ENCODE assay signal across 1 cellular context in the genomic region with DNA sequence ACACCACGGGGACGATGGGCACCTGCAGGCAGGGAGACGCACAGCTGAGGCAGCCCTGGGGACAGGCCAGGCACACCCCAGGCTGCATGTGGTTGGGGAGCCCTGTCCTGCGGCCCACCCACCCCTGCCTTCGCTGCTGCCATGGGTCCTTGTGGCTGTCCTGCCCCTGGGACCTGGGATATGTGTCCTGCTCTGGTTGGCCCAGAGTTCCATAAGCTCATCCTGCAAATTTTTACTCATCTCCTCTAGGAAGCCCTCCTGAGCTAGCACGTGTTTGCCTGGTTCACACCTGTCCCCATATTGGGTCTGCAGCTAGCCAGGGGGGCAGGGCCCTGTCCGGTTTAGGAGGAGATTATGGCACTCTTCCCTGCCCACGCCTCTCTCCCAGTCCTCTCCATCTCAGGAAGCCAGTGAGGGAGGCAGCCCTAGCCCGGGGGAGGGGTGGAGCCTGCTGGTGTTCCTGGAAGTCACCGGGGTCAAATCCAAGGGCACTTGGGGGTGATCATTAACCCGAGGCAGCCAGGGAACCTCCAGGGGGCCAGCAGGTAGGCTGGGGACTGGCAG.
TF ChIP-seq lines count a peak whose summit lies in the region.

No MANE protein-coding gene starts in this region.

TF ChIP-seq in HepG2, 621 proteins besides CTCF, POLR2A, EP300 and RAD21 (continued from another document and continues in another):
- TF ChIP-seq, protein P1, sequence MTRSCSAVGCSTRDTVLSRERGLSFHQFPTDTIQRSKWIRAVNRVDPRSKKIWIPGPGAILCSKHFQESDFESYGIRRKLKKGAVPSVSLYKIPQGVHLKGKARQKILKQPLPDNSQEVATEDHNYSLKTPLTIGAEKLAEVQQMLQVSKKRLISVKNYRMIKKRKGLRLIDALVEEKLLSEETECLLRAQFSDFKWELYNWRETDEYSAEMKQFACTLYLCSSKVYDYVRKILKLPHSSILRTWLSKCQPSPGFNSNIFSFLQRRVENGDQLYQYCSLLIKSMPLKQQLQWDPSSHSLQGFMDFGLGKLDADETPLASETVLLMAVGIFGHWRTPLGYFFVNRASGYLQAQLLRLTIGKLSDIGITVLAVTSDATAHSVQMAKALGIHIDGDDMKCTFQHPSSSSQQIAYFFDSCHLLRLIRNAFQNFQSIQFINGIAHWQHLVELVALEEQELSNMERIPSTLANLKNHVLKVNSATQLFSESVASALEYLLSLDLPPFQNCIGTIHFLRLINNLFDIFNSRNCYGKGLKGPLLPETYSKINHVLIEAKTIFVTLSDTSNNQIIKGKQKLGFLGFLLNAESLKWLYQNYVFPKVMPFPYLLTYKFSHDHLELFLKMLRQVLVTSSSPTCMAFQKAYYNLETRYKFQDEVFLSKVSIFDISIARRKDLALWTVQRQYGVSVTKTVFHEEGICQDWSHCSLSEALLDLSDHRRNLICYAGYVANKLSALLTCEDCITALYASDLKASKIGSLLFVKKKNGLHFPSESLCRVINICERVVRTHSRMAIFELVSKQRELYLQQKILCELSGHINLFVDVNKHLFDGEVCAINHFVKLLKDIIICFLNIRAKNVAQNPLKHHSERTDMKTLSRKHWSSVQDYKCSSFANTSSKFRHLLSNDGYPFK (CRISPR knock-in tag; IDR thresholded peaks at IDR 0.05; ENCODE audit: borderline replicate concordance), result no peak
- peak; percentile 78 for TF ChIP-seq SALL1 (CRISPR knock-in tag; IDR thresholded peaks at IDR 0.05)
- TF ChIP-seq NR2C2 (CRISPR knock-in tag; IDR thresholded peaks at IDR 0.05; ENCODE audit: borderline replicate concordance), result peak; percentile 73
- no peak for TF ChIP-seq MAZ (IDR thresholded peaks at IDR 0.05; ENCODE audit: borderline replicate concordance, low read depth, low read length)
- TF ChIP-seq MAZ (CRISPR knock-in tag; IDR thresholded peaks at IDR 0.05; ENCODE audit: low read depth), result 0 out of 2 replicates have a peak, but pooled peaks have one; percentile 60
- TF ChIP-seq KDM3A (CRISPR knock-in tag; IDR thresholded peaks at IDR 0.05; ENCODE audit: low read depth), result 0 out of 2 replicates have a peak, but pooled peaks have one; percentile 30
- TF ChIP-seq TEAD2 (CRISPR knock-in tag; IDR thresholded peaks at IDR 0.05), result no peak
- TF ChIP-seq, protein P2, sequence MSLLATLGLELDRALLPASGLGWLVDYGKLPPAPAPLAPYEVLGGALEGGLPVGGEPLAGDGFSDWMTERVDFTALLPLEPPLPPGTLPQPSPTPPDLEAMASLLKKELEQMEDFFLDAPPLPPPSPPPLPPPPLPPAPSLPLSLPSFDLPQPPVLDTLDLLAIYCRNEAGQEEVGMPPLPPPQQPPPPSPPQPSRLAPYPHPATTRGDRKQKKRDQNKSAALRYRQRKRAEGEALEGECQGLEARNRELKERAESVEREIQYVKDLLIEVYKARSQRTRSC (CRISPR knock-in tag; IDR thresholded peaks at IDR 0.05; ENCODE audit: low read depth), result no peak
- TF ChIP-seq, protein P3, sequence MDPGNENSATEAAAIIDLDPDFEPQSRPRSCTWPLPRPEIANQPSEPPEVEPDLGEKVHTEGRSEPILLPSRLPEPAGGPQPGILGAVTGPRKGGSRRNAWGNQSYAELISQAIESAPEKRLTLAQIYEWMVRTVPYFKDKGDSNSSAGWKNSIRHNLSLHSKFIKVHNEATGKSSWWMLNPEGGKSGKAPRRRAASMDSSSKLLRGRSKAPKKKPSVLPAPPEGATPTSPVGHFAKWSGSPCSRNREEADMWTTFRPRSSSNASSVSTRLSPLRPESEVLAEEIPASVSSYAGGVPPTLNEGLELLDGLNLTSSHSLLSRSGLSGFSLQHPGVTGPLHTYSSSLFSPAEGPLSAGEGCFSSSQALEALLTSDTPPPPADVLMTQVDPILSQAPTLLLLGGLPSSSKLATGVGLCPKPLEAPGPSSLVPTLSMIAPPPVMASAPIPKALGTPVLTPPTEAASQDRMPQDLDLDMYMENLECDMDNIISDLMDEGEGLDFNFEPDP (CRISPR knock-in tag; conservative IDR thresholded peaks at IDR 0.05), result no peak
- TF ChIP-seq, protein P4, sequence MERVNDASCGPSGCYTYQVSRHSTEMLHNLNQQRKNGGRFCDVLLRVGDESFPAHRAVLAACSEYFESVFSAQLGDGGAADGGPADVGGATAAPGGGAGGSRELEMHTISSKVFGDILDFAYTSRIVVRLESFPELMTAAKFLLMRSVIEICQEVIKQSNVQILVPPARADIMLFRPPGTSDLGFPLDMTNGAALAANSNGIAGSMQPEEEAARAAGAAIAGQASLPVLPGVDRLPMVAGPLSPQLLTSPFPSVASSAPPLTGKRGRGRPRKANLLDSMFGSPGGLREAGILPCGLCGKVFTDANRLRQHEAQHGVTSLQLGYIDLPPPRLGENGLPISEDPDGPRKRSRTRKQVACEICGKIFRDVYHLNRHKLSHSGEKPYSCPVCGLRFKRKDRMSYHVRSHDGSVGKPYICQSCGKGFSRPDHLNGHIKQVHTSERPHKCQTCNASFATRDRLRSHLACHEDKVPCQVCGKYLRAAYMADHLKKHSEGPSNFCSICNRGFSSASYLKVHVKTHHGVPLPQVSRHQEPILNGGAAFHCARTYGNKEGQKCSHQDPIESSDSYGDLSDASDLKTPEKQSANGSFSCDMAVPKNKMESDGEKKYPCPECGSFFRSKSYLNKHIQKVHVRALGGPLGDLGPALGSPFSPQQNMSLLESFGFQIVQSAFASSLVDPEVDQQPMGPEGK (CRISPR knock-in tag; IDR thresholded peaks at IDR 0.05), result peak; percentile 93
- TF ChIP-seq ZBTB20 (CRISPR knock-in tag; IDR thresholded peaks at IDR 0.05; ENCODE audit: borderline replicate concordance, low read depth), result no peak
- TF ChIP-seq HDAC2 (CRISPR knock-in tag; IDR thresholded peaks at IDR 0.05), result peak; percentile 50; the same call in 1 of the 2 replicates
- peak; percentile 27; the same call in 1 of the 2 replicates for TF ChIP-seq KAT8 (CRISPR knock-in tag; IDR thresholded peaks at IDR 0.05)
- TF ChIP-seq SAP130 (CRISPR knock-in tag; IDR thresholded peaks at IDR 0.05; ENCODE audit: low read depth), result peak; percentile 69
- TF ChIP-seq CBFB (CRISPR knock-in tag; IDR thresholded peaks at IDR 0.05), result no peak
- peak; percentile 54; the same call in 1 of the 2 replicates for TF ChIP-seq ZNF430 (CRISPR knock-in tag; IDR thresholded peaks at IDR 0.05)
- TF ChIP-seq, protein P5, sequence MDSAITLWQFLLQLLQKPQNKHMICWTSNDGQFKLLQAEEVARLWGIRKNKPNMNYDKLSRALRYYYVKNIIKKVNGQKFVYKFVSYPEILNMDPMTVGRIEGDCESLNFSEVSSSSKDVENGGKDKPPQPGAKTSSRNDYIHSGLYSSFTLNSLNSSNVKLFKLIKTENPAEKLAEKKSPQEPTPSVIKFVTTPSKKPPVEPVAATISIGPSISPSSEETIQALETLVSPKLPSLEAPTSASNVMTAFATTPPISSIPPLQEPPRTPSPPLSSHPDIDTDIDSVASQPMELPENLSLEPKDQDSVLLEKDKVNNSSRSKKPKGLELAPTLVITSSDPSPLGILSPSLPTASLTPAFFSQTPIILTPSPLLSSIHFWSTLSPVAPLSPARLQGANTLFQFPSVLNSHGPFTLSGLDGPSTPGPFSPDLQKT (CRISPR knock-in tag; IDR thresholded peaks at IDR 0.05; ENCODE audit: borderline replicate concordance), result no peak
- TF ChIP-seq KDM5B (CRISPR knock-in tag; IDR thresholded peaks at IDR 0.05; ENCODE audit: borderline replicate concordance), result peak; percentile 69; the same call in 1 of the 2 replicates
- TF ChIP-seq, protein P6, sequence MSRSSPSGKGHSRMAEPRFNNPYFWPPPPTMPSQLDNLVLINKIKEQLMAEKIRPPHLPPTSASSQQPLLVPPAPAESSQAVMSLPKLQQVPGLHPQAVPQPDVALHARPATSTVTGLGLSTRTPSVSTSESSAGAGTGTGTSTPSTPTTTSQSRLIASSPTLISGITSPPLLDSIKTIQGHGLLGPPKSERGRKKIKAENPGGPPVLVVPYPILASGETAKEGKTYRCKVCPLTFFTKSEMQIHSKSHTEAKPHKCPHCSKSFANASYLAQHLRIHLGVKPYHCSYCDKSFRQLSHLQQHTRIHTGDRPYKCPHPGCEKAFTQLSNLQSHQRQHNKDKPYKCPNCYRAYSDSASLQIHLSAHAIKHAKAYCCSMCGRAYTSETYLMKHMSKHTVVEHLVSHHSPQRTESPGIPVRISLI (CRISPR knock-in tag; IDR thresholded peaks at IDR 0.05; ENCODE audit: borderline replicate concordance), result no peak
- peak; percentile 95 for TF ChIP-seq RARA (CRISPR knock-in tag; IDR thresholded peaks at IDR 0.05)
- TF ChIP-seq THAP11 (CRISPR knock-in tag; IDR thresholded peaks at IDR 0.05), result 0 out of 2 replicates have a peak, but pooled peaks have one; percentile 23
- TF ChIP-seq, protein P7, sequence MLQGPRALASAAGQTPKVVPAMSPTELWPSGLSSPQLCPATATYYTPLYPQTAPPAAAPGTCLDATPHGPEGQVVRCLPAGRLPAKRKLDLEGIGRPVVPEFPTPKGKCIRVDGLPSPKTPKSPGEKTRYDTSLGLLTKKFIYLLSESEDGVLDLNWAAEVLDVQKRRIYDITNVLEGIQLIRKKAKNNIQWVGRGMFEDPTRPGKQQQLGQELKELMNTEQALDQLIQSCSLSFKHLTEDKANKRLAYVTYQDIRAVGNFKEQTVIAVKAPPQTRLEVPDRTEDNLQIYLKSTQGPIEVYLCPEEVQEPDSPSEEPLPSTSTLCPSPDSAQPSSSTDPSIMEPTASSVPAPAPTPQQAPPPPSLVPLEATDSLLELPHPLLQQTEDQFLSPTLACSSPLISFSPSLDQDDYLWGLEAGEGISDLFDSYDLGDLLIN (CRISPR knock-in tag; IDR thresholded peaks at IDR 0.05; ENCODE audit: borderline replicate concordance), result no peak
- TF ChIP-seq, protein P8, sequence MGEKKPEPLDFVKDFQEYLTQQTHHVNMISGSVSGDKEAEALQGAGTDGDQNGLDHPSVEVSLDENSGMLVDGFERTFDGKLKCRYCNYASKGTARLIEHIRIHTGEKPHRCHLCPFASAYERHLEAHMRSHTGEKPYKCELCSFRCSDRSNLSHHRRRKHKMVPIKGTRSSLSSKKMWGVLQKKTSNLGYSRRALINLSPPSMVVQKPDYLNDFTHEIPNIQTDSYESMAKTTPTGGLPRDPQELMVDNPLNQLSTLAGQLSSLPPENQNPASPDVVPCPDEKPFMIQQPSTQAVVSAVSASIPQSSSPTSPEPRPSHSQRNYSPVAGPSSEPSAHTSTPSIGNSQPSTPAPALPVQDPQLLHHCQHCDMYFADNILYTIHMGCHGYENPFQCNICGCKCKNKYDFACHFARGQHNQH (CRISPR knock-in tag; IDR thresholded peaks at IDR 0.05), result peak; percentile 29; the same call in 1 of the 2 replicates
- TF ChIP-seq HMG20A (CRISPR knock-in tag; IDR thresholded peaks at IDR 0.05; ENCODE audit: borderline replicate concordance), result peak; percentile 63; the same call in 1 of the 2 replicates
- peak; percentile 63 for TF ChIP-seq TBL1XR1 (IDR thresholded peaks at IDR 0.05; ENCODE audit: borderline replicate concordance, low read length, partially characterized antibody)
- TF ChIP-seq, protein P9, sequence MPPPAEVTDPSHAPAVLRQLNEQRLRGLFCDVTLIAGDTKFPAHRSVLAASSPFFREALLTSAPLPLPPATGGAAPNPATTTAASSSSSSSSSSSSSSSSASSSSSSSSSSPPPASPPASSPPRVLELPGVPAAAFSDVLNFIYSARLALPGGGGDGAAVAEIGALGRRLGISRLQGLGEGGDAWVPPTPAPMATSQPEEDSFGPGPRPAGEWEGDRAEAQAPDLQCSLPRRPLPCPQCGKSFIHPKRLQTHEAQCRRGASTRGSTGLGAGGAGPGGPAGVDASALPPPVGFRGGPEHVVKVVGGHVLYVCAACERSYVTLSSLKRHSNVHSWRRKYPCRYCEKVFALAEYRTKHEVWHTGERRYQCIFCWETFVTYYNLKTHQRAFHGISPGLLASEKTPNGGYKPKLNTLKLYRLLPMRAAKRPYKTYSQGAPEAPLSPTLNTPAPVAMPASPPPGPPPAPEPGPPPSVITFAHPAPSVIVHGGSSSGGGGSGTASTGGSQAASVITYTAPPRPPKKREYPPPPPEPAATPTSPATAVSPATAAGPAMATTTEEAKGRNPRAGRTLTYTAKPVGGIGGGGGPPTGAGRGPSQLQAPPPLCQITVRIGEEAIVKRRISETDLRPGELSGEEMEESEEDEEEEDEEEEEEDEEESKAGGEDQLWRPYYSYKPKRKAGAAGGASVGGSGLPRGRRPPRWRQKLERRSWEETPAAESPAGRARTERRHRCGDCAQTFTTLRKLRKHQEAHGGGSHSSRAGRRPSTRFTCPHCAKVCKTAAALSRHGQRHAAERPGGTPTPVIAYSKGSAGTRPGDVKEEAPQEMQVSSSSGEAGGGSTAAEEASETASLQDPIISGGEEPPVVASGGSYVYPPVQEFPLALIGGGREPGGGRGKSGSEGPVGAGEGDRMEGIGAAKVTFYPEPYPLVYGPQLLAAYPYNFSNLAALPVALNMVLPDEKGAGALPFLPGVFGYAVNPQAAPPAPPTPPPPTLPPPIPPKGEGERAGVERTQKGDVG (CRISPR knock-in tag; IDR thresholded peaks at IDR 0.05; ENCODE audit: borderline replicate concordance), result no peak
- TF ChIP-seq FOXA3 (CRISPR knock-in tag; IDR thresholded peaks at IDR 0.05), result peak; percentile 51; the same call in 1 of the 2 replicates
- TF ChIP-seq, protein P10, sequence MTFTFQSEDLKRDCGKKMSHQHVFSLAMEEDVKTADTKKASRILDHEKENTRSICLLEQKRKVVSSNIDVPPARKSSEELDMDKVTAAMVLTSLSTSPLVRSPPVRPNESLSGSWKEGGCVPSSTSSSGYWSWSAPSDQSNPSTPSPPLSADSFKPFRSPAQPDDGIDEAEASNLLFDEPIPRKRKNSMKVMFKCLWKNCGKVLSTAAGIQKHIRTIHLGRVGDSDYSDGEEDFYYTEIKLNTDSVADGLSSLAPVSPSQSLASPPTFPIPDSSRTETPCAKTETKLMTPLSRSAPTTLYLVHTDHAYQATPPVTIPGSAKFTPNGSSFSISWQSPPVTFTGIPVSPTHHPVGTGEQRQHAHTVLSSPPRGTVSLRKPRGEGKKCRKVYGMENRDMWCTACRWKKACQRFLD (CRISPR knock-in tag; IDR thresholded peaks at IDR 0.05; ENCODE audit: borderline replicate concordance), result no peak
- TF ChIP-seq NR2F1 (CRISPR knock-in tag; IDR thresholded peaks at IDR 0.05), result peak; percentile 83 to 93
- no peak for TF ChIP-seq STAT5B (CRISPR knock-in tag; IDR thresholded peaks at IDR 0.05)
- TF ChIP-seq ZNF883 (CRISPR knock-in tag; IDR thresholded peaks at IDR 0.05; ENCODE audit: not compliant biosample characterization), result no peak
- no peak for TF ChIP-seq ZNF543 (CRISPR knock-in tag; IDR thresholded peaks at IDR 0.05)
- TF ChIP-seq PITX1 (CRISPR knock-in tag; IDR thresholded peaks at IDR 0.05), result no peak
- TF ChIP-seq, protein P11, sequence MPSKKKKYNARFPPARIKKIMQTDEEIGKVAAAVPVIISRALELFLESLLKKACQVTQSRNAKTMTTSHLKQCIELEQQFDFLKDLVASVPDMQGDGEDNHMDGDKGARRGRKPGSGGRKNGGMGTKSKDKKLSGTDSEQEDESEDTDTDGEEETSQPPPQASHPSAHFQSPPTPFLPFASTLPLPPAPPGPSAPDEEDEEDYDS (CRISPR knock-in tag; IDR thresholded peaks at IDR 0.05), result 0 out of 2 replicates have a peak, but pooled peaks have one; percentile 25
- peak; percentile 41; the same call in 1 of the 2 replicates for TF ChIP-seq ELF3 (CRISPR knock-in tag; IDR thresholded peaks at IDR 0.05)
- peak; percentile 71 for TF ChIP-seq NCOA2 (CRISPR knock-in tag; IDR thresholded peaks at IDR 0.05)
- no peak for TF ChIP-seq ZFP37 (CRISPR knock-in tag; IDR thresholded peaks at IDR 0.05; ENCODE audit: borderline replicate concordance)
- TF ChIP-seq, protein P12, sequence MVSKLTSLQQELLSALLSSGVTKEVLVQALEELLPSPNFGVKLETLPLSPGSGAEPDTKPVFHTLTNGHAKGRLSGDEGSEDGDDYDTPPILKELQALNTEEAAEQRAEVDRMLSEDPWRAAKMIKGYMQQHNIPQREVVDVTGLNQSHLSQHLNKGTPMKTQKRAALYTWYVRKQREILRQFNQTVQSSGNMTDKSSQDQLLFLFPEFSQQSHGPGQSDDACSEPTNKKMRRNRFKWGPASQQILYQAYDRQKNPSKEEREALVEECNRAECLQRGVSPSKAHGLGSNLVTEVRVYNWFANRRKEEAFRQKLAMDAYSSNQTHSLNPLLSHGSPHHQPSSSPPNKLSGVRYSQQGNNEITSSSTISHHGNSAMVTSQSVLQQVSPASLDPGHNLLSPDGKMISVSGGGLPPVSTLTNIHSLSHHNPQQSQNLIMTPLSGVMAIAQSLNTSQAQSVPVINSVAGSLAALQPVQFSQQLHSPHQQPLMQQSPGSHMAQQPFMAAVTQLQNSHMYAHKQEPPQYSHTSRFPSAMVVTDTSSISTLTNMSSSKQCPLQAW (CRISPR knock-in tag; IDR thresholded peaks at IDR 0.05), result peak; percentile 100
